33 cellular contexts compared by ENCODE assay signal in genomic region chr15:63576441-63576840, GRCh38. TPM values are rescaled to one million over a fixed set of nuclear protein-coding genes. Genes with fewer than 3 reads are reported as not detected.
DNase-seq lines count a peak whose midpoint lies in the region; FAIRE-seq and TF ChIP-seq lines count a peak whose summit lies in the region.
"Had no signal": no experiment of that assay in that cellular context is flagged by ENCODE, and none has a peak within 500 bp of the region (broad histone marks: within the 10 kb centered on the region; RNA-seq: fewer than 3 reads in every experiment).

No MANE protein-coding gene starts in this region.

- no peak for FAIRE-seq in small intestine (lab: Jason Lieb, UNC)
- FAIRE-seq: GM19239, H54, TTC549, urothelium cell line had no signal

- peak overlapping the region in 2 of 3 experiments; percentile 22 to 34 for H3K27ac Mint-ChIP-seq in nephron
- H3K27ac Mint-ChIP-seq: CD8-positive, alpha-beta T cell; stimulated activated naive CD8-positive, alpha-beta T cell treated with anti-CD3 and anti-CD28 coated beads, Interleukin-15, Interleukin-2, amounts not matched to agents 100 ng/mL and 50 ng/mL, for 24 hours had no signal

- H3K27me3 ChIP-seq in adipocyte (replicated peaks; ENCODE audit: control insufficient read depth, insufficient read depth, low read length) (no peaks in the 10 kb centered on the region), small intestine (ENCODE audit: control insufficient read depth in 2 of 2, insufficient read depth in 2 of 2, low read length in 2 of 2) (no peaks in the 10 kb centered on the region)
- H3K27me3 ChIP-seq: breast epithelium, colonic mucosa, gastrocnemius medialis, neutrophil, Peyer's patch, SJSA1 had no signal

- no peaks in the 10 kb centered on the region for H3K27me3 Mint-ChIP-seq in nephron (ENCODE audit: low read depth)
- H3K27me3 Mint-ChIP-seq: stimulated activated naive CD8-positive, alpha-beta T cell treated with anti-CD3 and anti-CD28 coated beads, Interleukin-15, Interleukin-2, amounts not matched to agents 100 ng/mL and 50 ng/mL, for 24 hours had no signal

- H3K4me1 ChIP-seq in adipocyte (ENCODE audit: control insufficient read depth, insufficient read depth, low read length) (no peaks in the 10 kb centered on the region), small intestine (ENCODE audit: control insufficient read depth in 2 of 2, insufficient read depth in 1 of 2, low read depth in 1 of 2, low read length in 1 of 2) (no peaks in the 10 kb centered on the region)
- H3K4me1 ChIP-seq: breast epithelium, colonic mucosa, gastrocnemius medialis, Peyer's patch, SJSA1 had no signal

- 85 to 91% (median 88%) methylated on average over 6 of the region's 6 CpGs for WGBS in small intestine, 3 donors

- H3K9me3 Mint-ChIP-seq in nephron: no peaks in the 10 kb centered on the region
- H3K9me3 Mint-ChIP-seq: CD8-positive, alpha-beta T cell; stimulated activated naive CD8-positive, alpha-beta T cell treated with anti-CD3 and anti-CD28 coated beads, Interleukin-15, Interleukin-2, amounts not matched to agents 100 ng/mL and 50 ng/mL, for 24 hours had no signal

- peaks cover 59% of the 10 kb centered on the region for H3K36me3 ChIP-seq in adipocyte (ENCODE audit: control insufficient read depth, insufficient read depth, low read length, severe bottlenecking)
- H3K36me3 ChIP-seq in small intestine (ENCODE audit: control insufficient read depth in 2 of 2, insufficient read depth in 2 of 2, low read length in 2 of 2): peaks cover 2 to 13% of the 10 kb centered on the region in 2 donors

- H3K36me3 Mint-ChIP-seq in nephron (ENCODE audit: low read depth): peaks cover 47% of the 10 kb centered on the region

- H3K27ac ChIP-seq in small intestine (ENCODE audit: low read depth in 1 of 2, low read length in 1 of 2): no peak overlapping the region
- H3K27ac ChIP-seq: 22Rv1, breast epithelium, colonic mucosa, gastrocnemius medialis, neutrophil, Peyer's patch, SJSA1, thoracic aorta had no signal

- TF ChIP-seq CTCF in nephron (IDR thresholded peaks at IDR 0.05; ENCODE audit: unreplicated experiment in 3 of 3): no peak

- no peak overlapping the region for H3K4me3 Mint-ChIP-seq in nephron
- H3K4me3 Mint-ChIP-seq: CD8-positive, alpha-beta T cell; stimulated activated naive CD8-positive, alpha-beta T cell treated with anti-CD3 and anti-CD28 coated beads, Interleukin-15, Interleukin-2, amounts not matched to agents 100 ng/mL and 50 ng/mL, for 24 hours had no signal

- H3K9me3 ChIP-seq in adipocyte (ENCODE audit: control insufficient read depth, low read length): no peaks in the 10 kb centered on the region
- no peaks in the 10 kb centered on the region for H3K9me3 ChIP-seq in small intestine (ENCODE audit: control insufficient read depth, low read depth)
- H3K9me3 ChIP-seq: breast epithelium, colonic mucosa, gastrocnemius medialis, neutrophil, Peyer's patch, SJSA1, thoracic aorta had no signal

- no peak overlapping the region for H3K9ac ChIP-seq in adipocyte (ENCODE audit: low read length)

- peak; percentile 26 for DNase-seq in DMS 273 (lab: John Stamatoyannopoulos, UW; ENCODE audit: unreplicated experiment)
- no peak for DNase-seq in DMS 273 treated with DMSO at 0.1 percent for 48 hours (lab: John Stamatoyannopoulos, UW)
- DNase-seq in NCI-H446 treated with DMSO at 0.1 percent for 48 hours (lab: John Stamatoyannopoulos, UW): peak; percentile 22
- DNase-seq in adipocyte (ENCODE audit: low read depth): peak; percentile 53
- no peak for DNase-seq in small intestine
- DNase-seq in RKO (ENCODE audit: low spot score): no peak
- no peak for DNase-seq in hepatic stellate cell (ENCODE audit: low spot score)
- DNase-seq: activated CD4-positive, CD25-positive, alpha-beta regulatory T cell treated with anti-CD3 and anti-CD28 coated beads, Interleukin-2, amount 50 U/mL, for 72 hours; activated T-cell treated with anti-CD3 and anti-CD28 coated beads for 4 hours; amygdala; CD8-positive, alpha-beta T cell; colonic mucosa; DMS153; effector memory CD4-positive, alpha-beta T cell; gastrocnemius medialis; hippocampal formation; left cardiac atrium; mammary epithelial cell; NCI-H1105; NCI-H187 treated with DMSO at 0.1 percent for 48 hours; NCI-H526 treated with DMSO at 0.1 percent for 48 hours; Peyer's patch had no signal

- peaks cover 19% of the 10 kb centered on the region for H3K4me1 Mint-ChIP-seq in nephron

- H3K4me3 ChIP-seq in adipocyte (ENCODE audit: low read length): no peak overlapping the region
- H3K4me3 ChIP-seq in small intestine (ENCODE audit: low read depth in 1 of 2, low read length in 2 of 2): no peak overlapping the region
- H3K4me3 ChIP-seq: breast epithelium, colonic mucosa, gastrocnemius medialis, Peyer's patch, SJSA1, thoracic aorta had no signal

RNA-seq across cellular contexts. Expression of gene FBXL22, which starts 20.7 kb away (rescaled TPM):
- 1 to 10 TPM in 1 of 3 donors, not detected in 2; 2.1 TPM for polyA plus RNA-seq in small intestine

Comparison
In these comparisons a context has a peak if more than half of its experiments do, and no peak if none do; other contexts are left out.
1. DNase-seq: peak in DMS 273 (single experiment), NCI-H446 treated with DMSO at 0.1 percent for 48 hours (single experiment) and adipocyte (single experiment); none in DMS 273 treated with DMSO at 0.1 percent for 48 hours (single experiment), small intestine (single experiment), RKO (single experiment) and hepatic stellate cell (single experiment).